In genomic region chr7:114939484-114940097, GRCh38 we compare ENCODE assay signal across 11 cellular contexts. TPM values are rescaled to one million over a fixed set of nuclear protein-coding genes. Genes with fewer than 3 reads are reported as not detected.
DNase-seq lines count a peak whose midpoint lies in the region; ATAC-seq and TF ChIP-seq lines count a peak whose summit lies in the region.
"Had no signal": no experiment of that assay in that cellular context is flagged by ENCODE, and none has a peak within 500 bp of the region (broad histone marks: within the 10 kb centered on the region; RNA-seq: fewer than 3 reads in every experiment).

No MANE protein-coding gene starts in this region.

- H3K9me3 ChIP-seq in gastrocnemius medialis = no peaks in the 10 kb centered on the region

- peak; percentile 26 for DNase-seq in activated naive CD4-positive, alpha-beta T cell treated with Interleukin-2 at 50 U/mL for 16 hours
- no peak for DNase-seq in activated naive CD4-positive, alpha-beta T cell (lab: John Stamatoyannopoulos, UW)
- DNase-seq in T follicular helper cell (ENCODE audit: low read depth) (peak; percentile 6), gastrocnemius medialis (no peak), cardiac septum (ENCODE audit: low spot score) (no peak), lower leg skin (ENCODE audit: low spot score in 2 of 2) (no peak)
- no peak for DNase-seq in stimulated activated CD8-positive, alpha-beta memory T cell treated with anti-CD3 and anti-CD28 coated beads, Interleukin-4, amount 100 ng/mL, for 48 hours
- DNase-seq: EL, HCEC 1CT, KBM-7 had no signal

- H3K36me3 ChIP-seq in gastrocnemius medialis = no peaks in the 10 kb centered on the region

- H3K27me3 ChIP-seq in gastrocnemius medialis = no peaks in the 10 kb centered on the region

- intact Hi-C loops in gastrocnemius medialis (cut with DNase I; ENCODE audit: low total_unique reads) = loop anchor here (10.0 kb wide), 1 partner anchor 65 kb away; no protein-coding TSS in a partner anchor
- intact Hi-C loops in cardiac septum (cut with DNase I) = no loop called here
- intact Hi-C loops in lower leg skin (cut with DNase I; ENCODE audit: low total_unique reads) = no loop called here

- ATAC-seq in HG02798 (IDR thresholded peaks at IDR 0.05; ENCODE audit: poor library complexity, unreplicated experiment) = peak; percentile 40
- ATAC-seq in gastrocnemius medialis = no peak

- WGBS in lower leg skin, 2 donors = 75% methylated on average over 3 of the region's 3 CpGs

- H3K4me1 ChIP-seq in gastrocnemius medialis = peaks cover 15 to 30% of the 10 kb centered on the region in 2 donors

- TF ChIP-seq POLR2A in gastrocnemius medialis (IDR thresholded peaks at IDR 0.05) (no peak), lower leg skin (IDR thresholded peaks at IDR 0.05) (no peak)

- peak in 3 of 5 experiments; percentile 4 to 39 (median 22) for TF ChIP-seq CTCF in gastrocnemius medialis (IDR thresholded peaks at IDR 0.05 in 4 of 5, conservative IDR thresholded peaks at IDR 0.05 in 1 of 5)
- TF ChIP-seq CTCF in lower leg skin (IDR thresholded peaks at IDR 0.05) = no peak

- no peak overlapping the region for H3K27ac ChIP-seq in gastrocnemius medialis

- H3K4me3 ChIP-seq in gastrocnemius medialis (no peak overlapping the region), lower leg skin (ENCODE audit: low read depth, poor library complexity, severe bottlenecking) (no peak overlapping the region)

- in situ Hi-C loops in gastrocnemius medialis (cut with MboI; ENCODE audit: low sequenced_read_pairs in 4 of 4) = no loop called here

RNA-seq across cellular contexts. Expression of gene MDFIC, which starts 17.7 kb away (rescaled TPM):
- 10 to 100 TPM in 3 of 4 donors, 1 to 10 TPM in 1; 6.3 to 11.6 (median 10.6) TPM for total RNA-seq in gastrocnemius medialis
- 49.8 TPM for total RNA-seq in cardiac septum
- 10 to 100 TPM; 27.0 to 58.5 (median 38.9) TPM for total RNA-seq in lower leg skin

Comparison
In these comparisons a context has a peak if more than half of its experiments do, and no peak if none do; other contexts are left out.
1. DNase-seq: peak in activated naive CD4-positive, alpha-beta T cell treated with Interleukin-2 at 50 U/mL for 16 hours (single experiment) and T follicular helper cell (single experiment); none in activated naive CD4-positive, alpha-beta T cell (0 of 4), gastrocnemius medialis (0 of 2), cardiac septum (single experiment), stimulated activated CD8-positive, alpha-beta memory T cell treated with anti-CD3 and anti-CD28 coated beads, Interleukin-4, amount 100 ng/mL, for 48 hours (single experiment) and lower leg skin (0 of 2).
2. CTCF ChIP-seq: peak in gastrocnemius medialis (3 of 5); none in lower leg skin (0 of 3).